ENCODE assay signal across 1 cellular context in the genomic region with DNA sequence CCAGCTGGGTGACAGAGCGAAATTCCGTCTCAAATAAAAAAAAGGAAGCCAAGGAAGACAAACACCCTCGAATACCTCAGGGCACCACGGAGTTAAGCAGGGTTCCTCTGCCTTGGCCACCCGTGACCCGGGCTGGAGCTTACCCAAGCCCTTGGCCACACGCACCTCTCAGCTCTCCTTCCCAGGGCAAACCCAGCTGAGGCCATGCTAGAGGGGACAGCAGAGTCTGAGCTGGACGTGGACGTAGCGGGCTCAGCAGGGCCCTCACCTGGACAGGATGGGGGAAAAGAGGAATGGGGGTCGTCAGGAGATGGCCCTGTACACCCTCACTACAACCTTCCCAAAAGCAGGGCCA.
TF ChIP-seq lines count a peak whose summit lies in the region.

No MANE protein-coding gene starts in this region.

TF ChIP-seq in H1, 55 proteins besides CTCF, POLR2A, EP300 and RAD21:
- TF ChIP-seq BRCA1 (IDR thresholded peaks at IDR 0.05; ENCODE audit: low read depth, low read length): no peak
- no peak for TF ChIP-seq ATF2 (IDR thresholded peaks at IDR 0.05; ENCODE audit: low read length)
- TF ChIP-seq KDM5A (IDR thresholded peaks at IDR 0.05; ENCODE audit: low read length): no peak
- TF ChIP-seq, protein P1, sequence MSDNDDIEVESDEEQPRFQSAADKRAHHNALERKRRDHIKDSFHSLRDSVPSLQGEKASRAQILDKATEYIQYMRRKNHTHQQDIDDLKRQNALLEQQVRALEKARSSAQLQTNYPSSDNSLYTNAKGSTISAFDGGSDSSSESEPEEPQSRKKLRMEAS (IDR thresholded peaks at IDR 0.05): no peak
- TF ChIP-seq EZH2 (IDR thresholded peaks at IDR 0.05; ENCODE audit: low read depth, low read length, severe bottlenecking): no peak
- TF ChIP-seq, protein P2, sequence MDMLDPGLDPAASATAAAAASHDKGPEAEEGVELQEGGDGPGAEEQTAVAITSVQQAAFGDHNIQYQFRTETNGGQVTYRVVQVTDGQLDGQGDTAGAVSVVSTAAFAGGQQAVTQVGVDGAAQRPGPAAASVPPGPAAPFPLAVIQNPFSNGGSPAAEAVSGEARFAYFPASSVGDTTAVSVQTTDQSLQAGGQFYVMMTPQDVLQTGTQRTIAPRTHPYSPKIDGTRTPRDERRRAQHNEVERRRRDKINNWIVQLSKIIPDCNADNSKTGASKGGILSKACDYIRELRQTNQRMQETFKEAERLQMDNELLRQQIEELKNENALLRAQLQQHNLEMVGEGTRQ (IDR thresholded peaks at IDR 0.05; ENCODE audit: low read length): no peak
- TF ChIP-seq POLR2AphosphoS5 (IDR thresholded peaks at IDR 0.05; ENCODE audit: low read depth, low read length): no peak
- no peak for TF ChIP-seq GABPA (IDR thresholded peaks at IDR 0.05; ENCODE audit: borderline replicate concordance, insufficient read depth, low read length)
- TF ChIP-seq SRF (IDR thresholded peaks at IDR 0.05; ENCODE audit: low read depth, low read length): no peak
- TF ChIP-seq CBX8 (IDR thresholded peaks at IDR 0.05; ENCODE audit: borderline replicate concordance, low read depth, low read length): no peak
- TF ChIP-seq HDAC2 (IDR thresholded peaks at IDR 0.05; ENCODE audit: borderline replicate concordance in 1 of 2, low read depth in 2 of 2, low read length in 2 of 2): no peak
- TF ChIP-seq CHD7 (IDR thresholded peaks at IDR 0.05; ENCODE audit: insufficient replicate concordance, low read length): no peak
- TF ChIP-seq KDM4A (IDR thresholded peaks at IDR 0.05; ENCODE audit: low read depth, low read length, severe bottlenecking): no peak
- no peak for TF ChIP-seq E2F6 (IDR thresholded peaks at IDR 0.05)
